Comparison of ENCODE assay signal across 31 cellular contexts in genomic region chr20:13034936-13035335, GRCh38. TPM values are rescaled to one million over a fixed set of nuclear protein-coding genes. Genes with fewer than 3 reads are reported as not detected.
"Had no signal": no experiment of that assay in that cellular context is flagged by ENCODE, and none has a peak within 500 bp of the region (broad histone marks: within the 10 kb centered on the region; RNA-seq: fewer than 3 reads in every experiment).

No MANE protein-coding gene starts in this region.

- H3K4me1 Mint-ChIP-seq: activated CD4-positive, alpha-beta memory T cell treated with anti-CD3 and anti-CD28 coated beads, Interleukin-2, amount 10 ng/mL, durations not matched to agents 7 days and 5 days; activated CD8-positive, alpha-beta memory T cell treated with anti-CD3 and anti-CD28 coated beads, Interleukin-2, amount 10 ng/mL, durations not matched to agents 7 days and 5 days; activated naive CD4-positive, alpha-beta T cell treated with anti-CD3 and anti-CD28 coated beads, Interleukin-2, amount 10 ng/mL, durations not matched to agents 7 days and 5 days; activated naive CD8-positive, alpha-beta T cell treated with anti-CD3 and anti-CD28 coated beads, Interleukin-2, amount 50 U/mL, for 24 hours; brain had no signal

- ATAC-seq: activated CD8-positive, alpha-beta memory T cell treated with anti-CD3 and anti-CD28 coated beads, Interleukin-2, amount 10 ng/mL, durations not matched to agents 7 days and 5 days; activated naive CD8-positive, alpha-beta T cell treated with anti-CD3 and anti-CD28 coated beads, Interleukin-2, amount 50 U/mL, for 24 hours; K562; PC-3; SK-N-SH treated with all-trans-retinoic acid at 6 μM for 48 hours had no signal

- H3K4me3 Mint-ChIP-seq: activated CD4-positive, alpha-beta memory T cell treated with anti-CD3 and anti-CD28 coated beads, Interleukin-2, amount 10 ng/mL, durations not matched to agents 7 days and 5 days; activated CD8-positive, alpha-beta memory T cell treated with anti-CD3 and anti-CD28 coated beads, Interleukin-2, amount 10 ng/mL, durations not matched to agents 7 days and 5 days; activated naive CD4-positive, alpha-beta T cell treated with anti-CD3 and anti-CD28 coated beads, Interleukin-2, amount 10 ng/mL, durations not matched to agents 7 days and 5 days; activated naive CD8-positive, alpha-beta T cell; activated naive CD8-positive, alpha-beta T cell treated with anti-CD3 and anti-CD28 coated beads, Interleukin-2, amount 50 U/mL, for 24 hours; brain had no signal

- H3K36me3 ChIP-seq: WERI-Rb-1 had no signal

- DNase-seq: activated CD4-positive, alpha-beta memory T cell treated with anti-CD3 and anti-CD28 coated beads, Interleukin-2, amount 10 ng/mL, durations not matched to agents 7 days and 5 days; activated CD4-positive, alpha-beta T cell treated with anti-CD3 and anti-CD28 coated beads for 1 hour; activated CD4-positive, alpha-beta T cell treated with anti-CD3 and anti-CD28 coated beads for 48 hours; activated CD4-positive, CD25-positive, alpha-beta regulatory T cell; activated CD8-positive, alpha-beta memory T cell treated with anti-CD3 and anti-CD28 coated beads for 24 hours; activated CD8-positive, alpha-beta memory T cell treated with anti-CD3 and anti-CD28 coated beads, Interleukin-2, amount 10 ng/mL, durations not matched to agents 7 days and 5 days; activated CD8-positive, alpha-beta memory T cell treated with anti-CD3 and anti-CD28 coated beads, Interleukin-2, amount 50 U/mL, for 48 hours; activated effector memory CD4-positive, alpha-beta T cell treated with Interleukin-2 at 50 U/mL for 16 hours; activated naive CD4-positive, alpha-beta T cell treated with anti-CD3 and anti-CD28 coated beads, Interleukin-2, amount 10 ng/mL, durations not matched to agents 7 days and 5 days; activated naive CD8-positive, alpha-beta T cell treated with anti-CD3 and anti-CD28 coated beads, Interleukin-2, amount 50 U/mL, for 24 hours; activated T-cell treated with anti-CD3 and anti-CD28 coated beads, Interleukin-2, amount 50 U/mL, for 48 hours; anterior cingulate cortex; caudate nucleus; NCI-H1105; NCI-H1417 treated with DMSO at 0.1 percent for 48 hours; NCI-H187 treated with DMSO at 0.1 percent for 48 hours; NCI-H2081; NCI-H345; NCI-H524 treated with DMSO at 0.1 percent for 48 hours; PC-3; Peyer's patch; RPMI8226; SIG-M5; T-helper 1 cell; T-helper 2 cell; T-helper 9 cell; WERI-Rb-1 had no signal

- H3K4me3 ChIP-seq: K562, Peyer's patch had no signal

- H3K9me3 ChIP-seq: Peyer's patch had no signal

- H3K4me1 ChIP-seq: Peyer's patch had no signal

- H3K27ac ChIP-seq: Peyer's patch, WERI-Rb-1 had no signal

- H3K36me3 Mint-ChIP-seq: activated CD8-positive, alpha-beta memory T cell treated with anti-CD3 and anti-CD28 coated beads, Interleukin-2, amount 10 ng/mL, durations not matched to agents 7 days and 5 days; activated naive CD4-positive, alpha-beta T cell treated with anti-CD3 and anti-CD28 coated beads, Interleukin-2, amount 10 ng/mL, durations not matched to agents 7 days and 5 days; activated naive CD8-positive, alpha-beta T cell; brain had no signal

- H3K27me3 Mint-ChIP-seq: activated CD4-positive, alpha-beta memory T cell treated with anti-CD3 and anti-CD28 coated beads, Interleukin-2, amount 10 ng/mL, durations not matched to agents 7 days and 5 days; activated CD8-positive, alpha-beta memory T cell treated with anti-CD3 and anti-CD28 coated beads, Interleukin-2, amount 10 ng/mL, durations not matched to agents 7 days and 5 days; activated naive CD4-positive, alpha-beta T cell treated with anti-CD3 and anti-CD28 coated beads, Interleukin-2, amount 10 ng/mL, durations not matched to agents 7 days and 5 days; activated naive CD8-positive, alpha-beta T cell; activated naive CD8-positive, alpha-beta T cell treated with anti-CD3 and anti-CD28 coated beads, Interleukin-2, amount 50 U/mL, for 24 hours had no signal

- H3K27ac Mint-ChIP-seq: activated CD4-positive, alpha-beta memory T cell treated with anti-CD3 and anti-CD28 coated beads, Interleukin-2, amount 10 ng/mL, durations not matched to agents 7 days and 5 days; activated CD8-positive, alpha-beta memory T cell treated with anti-CD3 and anti-CD28 coated beads, Interleukin-2, amount 10 ng/mL, durations not matched to agents 7 days and 5 days; activated naive CD4-positive, alpha-beta T cell treated with anti-CD3 and anti-CD28 coated beads, Interleukin-2, amount 10 ng/mL, durations not matched to agents 7 days and 5 days; activated naive CD8-positive, alpha-beta T cell; activated naive CD8-positive, alpha-beta T cell treated with anti-CD3 and anti-CD28 coated beads, Interleukin-2, amount 50 U/mL, for 24 hours; brain had no signal

- H3K27me3 ChIP-seq: Peyer's patch had no signal

- H3K9me3 Mint-ChIP-seq: activated CD4-positive, alpha-beta memory T cell treated with anti-CD3 and anti-CD28 coated beads, Interleukin-2, amount 10 ng/mL, durations not matched to agents 7 days and 5 days; activated naive CD4-positive, alpha-beta T cell treated with anti-CD3 and anti-CD28 coated beads, Interleukin-2, amount 10 ng/mL, durations not matched to agents 7 days and 5 days; activated naive CD8-positive, alpha-beta T cell treated with anti-CD3 and anti-CD28 coated beads, Interleukin-2, amount 50 U/mL, for 24 hours; brain had no signal

RNA-seq across cellular contexts. Expression of gene SPTLC3, which starts 26.2 kb away (rescaled TPM):
- total RNA-seq: activated CD4-positive, alpha-beta memory T cell treated with anti-CD3 and anti-CD28 coated beads, Interleukin-2, amount 10 ng/mL, durations not matched to agents 7 days and 5 days; K562 had no signal
- polyA plus RNA-seq: K562 had no signal
